In the genomic region with DNA sequence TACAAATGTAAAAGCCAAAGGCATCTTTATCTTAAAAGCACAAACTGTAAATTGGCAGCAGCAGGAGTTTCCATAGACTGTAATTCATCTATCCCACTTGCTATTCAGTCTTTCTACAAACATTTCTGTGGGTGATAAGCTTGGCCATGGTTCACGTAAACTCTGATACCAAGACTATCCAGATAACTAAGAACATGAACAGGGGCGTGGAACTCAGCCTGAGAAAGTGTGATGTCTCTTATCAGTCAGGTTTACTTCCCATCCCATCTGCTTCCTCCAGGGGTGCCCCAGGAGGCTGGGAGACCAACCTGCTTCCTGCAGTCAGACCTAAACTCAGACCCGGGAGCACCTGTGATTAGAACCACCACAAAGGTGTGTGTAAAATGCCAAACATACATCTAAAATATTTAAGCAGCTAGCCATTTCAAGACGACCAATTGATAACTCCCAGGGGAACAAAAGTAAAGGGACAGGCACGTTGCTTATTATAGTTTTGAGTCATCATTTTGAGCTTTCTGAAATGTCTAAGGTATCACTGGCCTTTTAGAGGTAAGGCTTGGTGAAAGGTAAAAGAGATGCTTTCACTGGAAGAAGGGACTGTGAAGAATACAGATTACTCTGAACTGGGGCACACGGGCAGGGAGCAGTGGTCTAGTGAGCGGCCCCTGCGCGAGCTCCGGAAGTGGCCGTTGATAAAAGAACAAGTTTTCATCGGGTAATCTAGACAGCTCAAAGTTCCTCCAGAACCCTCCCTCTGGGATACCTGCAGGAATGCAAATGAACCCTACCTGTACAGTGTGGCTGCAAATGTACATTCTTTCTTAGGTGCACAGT, we compare ENCODE assay signal across 1 cellular context.
TF ChIP-seq lines count a peak whose summit lies in the region.

No MANE protein-coding gene starts in this region.

TF ChIP-seq in GM23338, 12 proteins besides CTCF, POLR2A, EP300 and RAD21 (continued from another document):
- TF ChIP-seq, protein P1, sequence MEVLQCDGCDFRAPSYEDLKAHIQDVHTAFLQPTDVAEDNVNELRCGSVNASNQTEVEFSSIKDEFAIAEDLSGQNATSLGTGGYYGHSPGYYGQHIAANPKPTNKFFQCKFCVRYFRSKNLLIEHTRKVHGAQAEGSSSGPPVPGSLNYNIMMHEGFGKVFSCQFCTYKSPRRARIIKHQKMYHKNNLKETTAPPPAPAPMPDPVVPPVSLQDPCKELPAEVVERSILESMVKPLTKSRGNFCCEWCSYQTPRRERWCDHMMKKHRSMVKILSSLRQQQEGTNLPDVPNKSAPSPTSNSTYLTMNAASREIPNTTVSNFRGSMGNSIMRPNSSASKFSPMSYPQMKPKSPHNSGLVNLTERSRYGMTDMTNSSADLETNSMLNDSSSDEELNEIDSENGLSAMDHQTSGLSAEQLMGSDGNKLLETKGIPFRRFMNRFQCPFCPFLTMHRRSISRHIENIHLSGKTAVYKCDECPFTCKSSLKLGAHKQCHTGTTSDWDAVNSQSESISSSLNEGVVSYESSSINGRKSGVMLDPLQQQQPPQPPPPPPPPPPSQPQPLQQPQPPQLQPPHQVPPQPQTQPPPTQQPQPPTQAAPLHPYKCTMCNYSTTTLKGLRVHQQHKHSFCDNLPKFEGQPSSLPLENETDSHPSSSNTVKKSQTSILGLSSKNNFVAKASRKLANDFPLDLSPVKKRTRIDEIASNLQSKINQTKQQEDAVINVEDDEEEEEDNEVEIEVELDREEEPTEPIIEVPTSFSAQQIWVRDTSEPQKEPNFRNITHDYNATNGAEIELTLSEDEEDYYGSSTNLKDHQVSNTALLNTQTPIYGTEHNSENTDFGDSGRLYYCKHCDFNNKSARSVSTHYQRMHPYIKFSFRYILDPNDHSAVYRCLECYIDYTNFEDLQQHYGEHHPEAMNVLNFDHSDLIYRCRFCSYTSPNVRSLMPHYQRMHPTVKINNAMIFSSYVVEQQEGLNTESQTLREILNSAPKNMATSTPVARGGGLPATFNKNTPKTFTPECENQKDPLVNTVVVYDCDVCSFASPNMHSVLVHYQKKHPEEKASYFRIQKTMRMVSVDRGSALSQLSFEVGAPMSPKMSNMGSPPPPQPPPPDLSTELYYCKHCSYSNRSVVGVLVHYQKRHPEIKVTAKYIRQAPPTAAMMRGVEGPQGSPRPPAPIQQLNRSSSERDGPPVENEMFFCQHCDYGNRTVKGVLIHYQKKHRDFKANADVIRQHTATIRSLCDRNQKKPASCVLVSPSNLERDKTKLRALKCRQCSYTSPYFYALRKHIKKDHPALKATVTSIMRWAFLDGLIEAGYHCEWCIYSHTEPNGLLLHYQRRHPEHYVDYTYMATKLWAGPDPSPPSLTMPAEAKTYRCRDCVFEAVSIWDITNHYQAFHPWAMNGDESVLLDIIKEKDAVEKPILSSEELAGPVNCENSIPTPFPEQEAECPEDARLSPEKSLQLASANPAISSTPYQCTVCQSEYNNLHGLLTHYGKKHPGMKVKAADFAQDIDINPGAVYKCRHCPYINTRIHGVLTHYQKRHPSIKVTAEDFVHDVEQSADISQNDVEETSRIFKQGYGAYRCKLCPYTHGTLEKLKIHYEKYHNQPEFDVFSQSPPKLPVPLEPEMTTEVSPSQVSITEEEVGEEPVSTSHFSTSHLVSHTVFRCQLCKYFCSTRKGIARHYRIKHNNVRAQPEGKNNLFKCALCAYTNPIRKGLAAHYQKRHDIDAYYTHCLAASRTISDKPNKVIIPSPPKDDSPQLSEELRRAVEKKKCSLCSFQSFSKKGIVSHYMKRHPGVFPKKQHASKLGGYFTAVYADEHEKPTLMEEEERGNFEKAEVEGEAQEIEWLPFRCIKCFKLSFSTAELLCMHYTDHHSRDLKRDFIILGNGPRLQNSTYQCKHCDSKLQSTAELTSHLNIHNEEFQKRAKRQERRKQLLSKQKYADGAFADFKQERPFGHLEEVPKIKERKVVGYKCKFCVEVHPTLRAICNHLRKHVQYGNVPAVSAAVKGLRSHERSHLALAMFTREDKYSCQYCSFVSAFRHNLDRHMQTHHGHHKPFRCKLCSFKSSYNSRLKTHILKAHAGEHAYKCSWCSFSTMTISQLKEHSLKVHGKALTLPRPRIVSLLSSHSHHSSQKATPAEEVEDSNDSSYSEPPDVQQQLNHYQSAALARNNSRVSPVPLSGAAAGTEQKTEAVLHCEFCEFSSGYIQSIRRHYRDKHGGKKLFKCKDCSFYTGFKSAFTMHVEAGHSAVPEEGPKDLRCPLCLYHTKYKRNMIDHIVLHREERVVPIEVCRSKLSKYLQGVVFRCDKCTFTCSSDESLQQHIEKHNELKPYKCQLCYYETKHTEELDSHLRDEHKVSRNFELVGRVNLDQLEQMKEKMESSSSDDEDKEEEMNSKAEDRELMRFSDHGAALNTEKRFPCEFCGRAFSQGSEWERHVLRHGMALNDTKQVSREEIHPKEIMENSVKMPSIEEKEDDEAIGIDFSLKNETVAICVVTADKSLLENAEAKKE (CRISPR knock-in tag; IDR thresholded peaks at IDR 0.05) = no peak
- TF ChIP-seq STAT1 (IDR thresholded peaks at IDR 0.05; ENCODE audit: unreplicated experiment) = no peak
- no peak for TF ChIP-seq POLR2AphosphoS5 (IDR thresholded peaks at IDR 0.05; ENCODE audit: low read depth)
- TF ChIP-seq EZH2phosphoT487 (IDR thresholded peaks at IDR 0.05; ENCODE audit: unreplicated experiment) = no peak
- TF ChIP-seq, protein P2, sequence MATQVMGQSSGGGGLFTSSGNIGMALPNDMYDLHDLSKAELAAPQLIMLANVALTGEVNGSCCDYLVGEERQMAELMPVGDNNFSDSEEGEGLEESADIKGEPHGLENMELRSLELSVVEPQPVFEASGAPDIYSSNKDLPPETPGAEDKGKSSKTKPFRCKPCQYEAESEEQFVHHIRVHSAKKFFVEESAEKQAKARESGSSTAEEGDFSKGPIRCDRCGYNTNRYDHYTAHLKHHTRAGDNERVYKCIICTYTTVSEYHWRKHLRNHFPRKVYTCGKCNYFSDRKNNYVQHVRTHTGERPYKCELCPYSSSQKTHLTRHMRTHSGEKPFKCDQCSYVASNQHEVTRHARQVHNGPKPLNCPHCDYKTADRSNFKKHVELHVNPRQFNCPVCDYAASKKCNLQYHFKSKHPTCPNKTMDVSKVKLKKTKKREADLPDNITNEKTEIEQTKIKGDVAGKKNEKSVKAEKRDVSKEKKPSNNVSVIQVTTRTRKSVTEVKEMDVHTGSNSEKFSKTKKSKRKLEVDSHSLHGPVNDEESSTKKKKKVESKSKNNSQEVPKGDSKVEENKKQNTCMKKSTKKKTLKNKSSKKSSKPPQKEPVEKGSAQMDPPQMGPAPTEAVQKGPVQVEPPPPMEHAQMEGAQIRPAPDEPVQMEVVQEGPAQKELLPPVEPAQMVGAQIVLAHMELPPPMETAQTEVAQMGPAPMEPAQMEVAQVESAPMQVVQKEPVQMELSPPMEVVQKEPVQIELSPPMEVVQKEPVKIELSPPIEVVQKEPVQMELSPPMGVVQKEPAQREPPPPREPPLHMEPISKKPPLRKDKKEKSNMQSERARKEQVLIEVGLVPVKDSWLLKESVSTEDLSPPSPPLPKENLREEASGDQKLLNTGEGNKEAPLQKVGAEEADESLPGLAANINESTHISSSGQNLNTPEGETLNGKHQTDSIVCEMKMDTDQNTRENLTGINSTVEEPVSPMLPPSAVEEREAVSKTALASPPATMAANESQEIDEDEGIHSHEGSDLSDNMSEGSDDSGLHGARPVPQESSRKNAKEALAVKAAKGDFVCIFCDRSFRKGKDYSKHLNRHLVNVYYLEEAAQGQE (IDR thresholded peaks at IDR 0.05; ENCODE audit: unreplicated experiment) = no peak
- TF ChIP-seq ZNF114 (CRISPR knock-in tag; IDR thresholded peaks at IDR 0.05) = no peak
- no peak for TF ChIP-seq CREB1 (CRISPR knock-in tag; IDR thresholded peaks at IDR 0.05; ENCODE audit: low read depth)
- no peak for TF ChIP-seq JUNB (IDR thresholded peaks at IDR 0.05; ENCODE audit: unreplicated experiment)
- no peak for TF ChIP-seq NANOG (IDR thresholded peaks at IDR 0.05; ENCODE audit: borderline replicate concordance)
- TF ChIP-seq ZNF331 (CRISPR knock-in tag; IDR thresholded peaks at IDR 0.05; ENCODE audit: low read depth) = no peak
- TF ChIP-seq, protein P3, sequence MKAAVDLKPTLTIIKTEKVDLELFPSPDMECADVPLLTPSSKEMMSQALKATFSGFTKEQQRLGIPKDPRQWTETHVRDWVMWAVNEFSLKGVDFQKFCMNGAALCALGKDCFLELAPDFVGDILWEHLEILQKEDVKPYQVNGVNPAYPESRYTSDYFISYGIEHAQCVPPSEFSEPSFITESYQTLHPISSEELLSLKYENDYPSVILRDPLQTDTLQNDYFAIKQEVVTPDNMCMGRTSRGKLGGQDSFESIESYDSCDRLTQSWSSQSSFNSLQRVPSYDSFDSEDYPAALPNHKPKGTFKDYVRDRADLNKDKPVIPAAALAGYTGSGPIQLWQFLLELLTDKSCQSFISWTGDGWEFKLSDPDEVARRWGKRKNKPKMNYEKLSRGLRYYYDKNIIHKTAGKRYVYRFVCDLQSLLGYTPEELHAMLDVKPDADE (IDR thresholded peaks at IDR 0.05) = no peak
